9 cellular contexts compared by ENCODE assay signal in the genomic region with DNA sequence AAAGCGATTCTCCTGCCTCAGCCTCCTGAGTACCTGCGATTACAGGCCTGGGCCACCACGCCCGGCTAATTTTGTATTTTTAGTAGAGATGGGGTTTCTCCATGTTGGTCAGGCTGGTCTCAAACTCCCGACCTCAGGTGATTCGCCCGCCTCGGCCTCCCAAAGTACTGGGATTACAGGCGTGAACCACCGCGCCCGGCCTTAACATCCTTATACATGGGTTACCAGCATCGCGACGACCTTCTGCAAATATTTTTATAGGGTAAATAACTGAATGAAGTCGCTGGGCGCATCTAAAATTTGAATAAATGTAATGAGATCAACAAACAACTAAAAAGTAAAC. TPM values are rescaled to one million over a fixed set of nuclear protein-coding genes. Genes with fewer than 3 reads are reported as not detected.
DNase-seq lines count a peak whose midpoint lies in the region; ATAC-seq, FAIRE-seq and TF ChIP-seq lines count a peak whose summit lies in the region.
"Not testable (repeated sequence)": the region's sequence is repeated elsewhere in the genome, so short reads cannot be mapped to it uniquely, and the experiment has no call there.
"Had no signal": no experiment of that assay in that cellular context is flagged by ENCODE, and none has a peak within 500 bp of the region (broad histone marks: within the 10 kb centered on the region; RNA-seq: fewer than 3 reads in every experiment).

No MANE protein-coding gene starts in this region.

- not testable (repeated sequence) for H3K4me1 Mint-ChIP-seq in H9, neural crest cell
- peaks cover 42% of the 10 kb centered on the region for H3K4me1 Mint-ChIP-seq in activated naive CD8-positive, alpha-beta T cell (ENCODE audit: low read depth)
- peaks cover 4 to 15% of the 10 kb centered on the region in 2 donors for H3K4me1 Mint-ChIP-seq in stimulated activated naive B cell treated with anti-CD40 and anti-IgM and Interleukin-4, amounts not matched to agents 10 μg/mL and 1 μg/mL and 100 μg/mL, for 72 hours

- not testable (repeated sequence) for H4K8ac ChIP-seq in H9 (replicated peaks; ENCODE audit: insufficient read length, low read depth, low read length)

- not testable (repeated sequence) for H3K27me3 ChIP-seq in H9 (ENCODE audit: insufficient read depth, low read length); SU-DHL-6 (ENCODE audit: low read length); duodenal mucosa (ENCODE audit: control insufficient read depth in 1 of 2, insufficient read depth in 2 of 2, low read length in 2 of 2)

- H3K18ac ChIP-seq in H9 (ENCODE audit: insufficient read length, low read depth, low read length) = not testable (repeated sequence)

- H3K9me3 Mint-ChIP-seq in H9; activated naive CD8-positive, alpha-beta T cell (ENCODE audit: low read depth); neural crest cell; stimulated activated naive B cell treated with anti-CD40 and anti-IgM and Interleukin-4, amounts not matched to agents 10 μg/mL and 1 μg/mL and 100 μg/mL, for 72 hours: not testable (repeated sequence)

- not testable (repeated sequence) for H3K9ac ChIP-seq in H9 (ENCODE audit: extremely low read depth, insufficient read length, low read length); duodenal mucosa (ENCODE audit: low read depth in 1 of 2, low read length in 2 of 2); kidney (ENCODE audit: low read length in 2 of 2)
- 0 out of 2 replicates have a peak overlapping the region, but pooled peaks have one; percentile 73 for H3K9ac ChIP-seq in SU-DHL-6 (ENCODE audit: low read length)

- ATAC-seq in stimulated activated naive B cell treated with anti-CD40 and anti-IgM and Interleukin-4, amounts not matched to agents 10 μg/mL and 1 μg/mL and 100 μg/mL, for 72 hours (replicated peaks) = not testable (repeated sequence)

- not testable (repeated sequence) for H2BK5ac ChIP-seq in H9 (ENCODE audit: insufficient read length, low read length)

- H3K4me1 ChIP-seq in H9 (ENCODE audit: insufficient read depth, low read length); kidney (ENCODE audit: control insufficient read depth in 1 of 2, insufficient read depth in 1 of 2, low read depth in 1 of 2, low read length in 2 of 2): not testable (repeated sequence)
- H3K4me1 ChIP-seq in duodenal mucosa (ENCODE audit: control insufficient read depth in 1 of 2, insufficient read depth in 2 of 2, low read length in 2 of 2) = peaks cover 10 to 20% of the 10 kb centered on the region in 2 donors

- DNase-seq in H9; neural crest cell (ENCODE audit: low read depth, low spot score); stimulated activated naive B cell treated with anti-CD40 and anti-IgM and Interleukin-4, amounts not matched to agents 10 μg/mL and 1 μg/mL and 100 μg/mL, for 72 hours: not testable (repeated sequence)
- peak; percentile 79 for DNase-seq in kidney

- peak overlapping the region in 1 of 3 experiments; percentile 12; a peak in 1 of 7 replicates for H3K27ac Mint-ChIP-seq in H9
- peak overlapping the region; percentile 88 for H3K27ac Mint-ChIP-seq in activated naive CD8-positive, alpha-beta T cell
- not testable (repeated sequence) for H3K27ac Mint-ChIP-seq in neural crest cell (ENCODE audit: unreplicated experiment)
- peak overlapping the region; percentile 93 for H3K27ac Mint-ChIP-seq in stimulated activated naive B cell treated with anti-CD40 and anti-IgM and Interleukin-4, amounts not matched to agents 10 μg/mL and 1 μg/mL and 100 μg/mL, for 72 hours

- not testable (repeated sequence) for H3K79me2 ChIP-seq in H9 (ENCODE audit: insufficient read depth, low read length); SU-DHL-6 (ENCODE audit: insufficient read depth, low read length)

- not testable (repeated sequence) for H2AK5ac ChIP-seq in H9 (ENCODE audit: insufficient read length, low read length)

- H3K23me2 ChIP-seq in H9 (ENCODE audit: insufficient read length, low read depth, low read length, poor library complexity, severe bottlenecking) = not testable (repeated sequence)

- H3K56ac ChIP-seq in H9 (ENCODE audit: insufficient read length, low read depth, low read length) = not testable (repeated sequence)

- no CpG with 5 or more reads among the region's 17 CpGs for WGBS in H9 (ENCODE audit: extremely low coverage, insufficient read length, low lambda C conversion rate)

- H3F3A ChIP-seq in SU-DHL-6 (ENCODE audit: insufficient read depth) = peaks cover 24% of the 10 kb centered on the region

- not testable (repeated sequence) for H3K14ac ChIP-seq in H9 (ENCODE audit: insufficient read depth, low read length)

- not testable (repeated sequence) for FAIRE-seq in kidney (lab: Jason Lieb, UNC)

- H3K36me3 ChIP-seq in SU-DHL-6 (ENCODE audit: low read length); duodenal mucosa (ENCODE audit: control insufficient read depth in 1 of 2, insufficient read depth in 2 of 2, low read length in 2 of 2); kidney (ENCODE audit: control insufficient read depth in 1 of 2, insufficient read depth in 2 of 2, low read length in 2 of 2): not testable (repeated sequence)

- H3T11ph ChIP-seq in H9 (ENCODE audit: low read length) = not testable (repeated sequence)

- not testable (repeated sequence) for H3K4me2 ChIP-seq in H9 (ENCODE audit: insufficient read depth, insufficient read length, low read length)
- H3K4me2 ChIP-seq in SU-DHL-6 (ENCODE audit: low read depth, low read length, poor library complexity, severe bottlenecking) = peak overlapping the region; percentile 80

- not testable (repeated sequence) for H4K20me1 ChIP-seq in H9 (ENCODE audit: control insufficient read depth, insufficient read depth, insufficient read length); SU-DHL-6 (ENCODE audit: low read depth, low read length)

- H2BK12ac ChIP-seq in H9 (ENCODE audit: insufficient read length, low read depth, low read length) = not testable (repeated sequence)

- not testable (repeated sequence) for H3K9me3 ChIP-seq in H9 (ENCODE audit: control insufficient read depth, low read depth, low read length); SU-DHL-6 (ENCODE audit: insufficient read depth, low read length); duodenal mucosa (ENCODE audit: control insufficient read depth in 1 of 2, low read length in 2 of 2); kidney (ENCODE audit: control insufficient read depth in 1 of 2, low read length in 2 of 2)

- not testable (repeated sequence) for H2AFZ ChIP-seq in H9 (ENCODE audit: low read length)
- peak overlapping the region; percentile 97 for H2AFZ ChIP-seq in SU-DHL-6 (ENCODE audit: low read depth, low read length, severe bottlenecking)

- not testable (repeated sequence) for H2BK20ac ChIP-seq in H9 (ENCODE audit: low read depth, low read length, poor library complexity, severe bottlenecking)

- not testable (repeated sequence) for H3K79me1 ChIP-seq in H9 (ENCODE audit: insufficient read depth, low read depth, low read length, poor library complexity, severe bottlenecking)

- not testable (repeated sequence) for H3K27me3 Mint-ChIP-seq in H9 (ENCODE audit: low read depth); activated naive CD8-positive, alpha-beta T cell; neural crest cell (ENCODE audit: low read depth); stimulated activated naive B cell treated with anti-CD40 and anti-IgM and Interleukin-4, amounts not matched to agents 10 μg/mL and 1 μg/mL and 100 μg/mL, for 72 hours

- intact Hi-C loops in kidney (cut with DNase I) = not testable (repeated sequence)

- H2BK120ac ChIP-seq in H9 (ENCODE audit: low read depth, low read length, poor library complexity, severe bottlenecking) = not testable (repeated sequence)

- not testable (repeated sequence) for H4K91ac ChIP-seq in H9 (ENCODE audit: insufficient read length, low read depth, low read length)

- not testable (repeated sequence) for H3K36me3 Mint-ChIP-seq in H9 (ENCODE audit: insufficient read depth in 1 of 3, low read depth in 3 of 3); activated naive CD8-positive, alpha-beta T cell; neural crest cell (ENCODE audit: low read depth); stimulated activated naive B cell treated with anti-CD40 and anti-IgM and Interleukin-4, amounts not matched to agents 10 μg/mL and 1 μg/mL and 100 μg/mL, for 72 hours

- not testable (repeated sequence) for H3K27ac ChIP-seq in H9 (ENCODE audit: insufficient read length, low read depth, low read length); SU-DHL-6 (ENCODE audit: low read depth, low read length); duodenal mucosa (ENCODE audit: low read depth, low read length)
- peak overlapping the region; percentile 89 to 95 for H3K27ac ChIP-seq in kidney (ENCODE audit: low read depth in 2 of 2, low read length in 2 of 2)

- H3K4ac ChIP-seq in H9 (ENCODE audit: low read depth, low read length) = not testable (repeated sequence)

- H3K9me2 ChIP-seq in SU-DHL-6 (replicated peaks; ENCODE audit: insufficient read depth, low read length) = not testable (repeated sequence)

- H2BK15ac ChIP-seq in H9 (ENCODE audit: low read depth, low read length) = not testable (repeated sequence)

- not testable (repeated sequence) for H4K5ac ChIP-seq in H9 (ENCODE audit: insufficient read length, low read depth, low read length)

- H3K4me3 Mint-ChIP-seq in H9 = peak overlapping the region; percentile 71 to 79; a peak in 2 of 5 replicates
- H3K4me3 Mint-ChIP-seq in activated naive CD8-positive, alpha-beta T cell = peak overlapping the region; percentile 87
- H3K4me3 Mint-ChIP-seq in neural crest cell = peak overlapping the region; percentile 85
- H3K4me3 Mint-ChIP-seq in stimulated activated naive B cell treated with anti-CD40 and anti-IgM and Interleukin-4, amounts not matched to agents 10 μg/mL and 1 μg/mL and 100 μg/mL, for 72 hours = peak overlapping the region; percentile 86 to 91

- TF ChIP-seq CTCF in H9 (conservative IDR thresholded peaks at IDR 0.05); SU-DHL-6 (IDR thresholded peaks at IDR 0.05; ENCODE audit: insufficient read depth, low read length, poor library complexity, severe bottlenecking); kidney (IDR thresholded peaks at IDR 0.05; ENCODE audit: borderline replicate concordance, extremely low read depth, insufficient read depth); neural crest cell (conservative IDR thresholded peaks at IDR 0.05): not testable (repeated sequence)

- H3K4me3 ChIP-seq in SU-DHL-6 (ENCODE audit: insufficient read depth, low read length, poor library complexity, severe bottlenecking) (peak overlapping the region; percentile 61), duodenal mucosa (ENCODE audit: low read depth in 1 of 2, low read length in 2 of 2) (peak overlapping the region; percentile 69 to 82), kidney (ENCODE audit: low read length in 2 of 2) (peak overlapping the region in 1 of 2 donors; percentile 71)

- H3K23ac ChIP-seq in H9 (ENCODE audit: insufficient read length, low read depth, low read length) = not testable (repeated sequence)

RNA-seq across cellular contexts. Expression of a gene that starts 0.4 kb away (rescaled TPM):
- total RNA-seq in H9 (2021) (1.7 and 2.6 TPM in 2 replicates), kidney (2.6 TPM), neural crest cell (3.1 and 3.4 TPM in 2 replicates)
- polyA plus RNA-seq in kidney (ENCODE audit: insufficient read depth, low read depth, low replicate concordance) = 4.0 TPM

RNA-seq across cellular contexts. Expression of a gene that starts 26.3 kb away (rescaled TPM):
- total RNA-seq in H9 (2021) (0.11 TPM in 1 of 2 replicates, not detected in the other), kidney (0.16 TPM), neural crest cell (0.14 TPM in 1 of 2 replicates, not detected in the other)
- 0.19 TPM for polyA plus RNA-seq in kidney (ENCODE audit: insufficient read depth, low read depth, low replicate concordance)
- total RNA-seq: Right ventricle myocardium superior had no signal

RNA-seq across cellular contexts. Expression of a gene that starts 36.6 kb away (rescaled TPM):
- total RNA-seq in H9 (2021) = not detected in 2 replicates
- total RNA-seq in kidney = 1.0 TPM
- polyA plus RNA-seq in kidney (ENCODE audit: insufficient read depth, low read depth, low replicate concordance) = 1.1 TPM
- total RNA-seq in neural crest cell = 0.68 and 1.0 TPM in 2 replicates
- total RNA-seq: glomerular endothelial cell, Right ventricle myocardium superior had no signal
